8 cellular contexts compared by ENCODE assay signal in the genomic region with DNA sequence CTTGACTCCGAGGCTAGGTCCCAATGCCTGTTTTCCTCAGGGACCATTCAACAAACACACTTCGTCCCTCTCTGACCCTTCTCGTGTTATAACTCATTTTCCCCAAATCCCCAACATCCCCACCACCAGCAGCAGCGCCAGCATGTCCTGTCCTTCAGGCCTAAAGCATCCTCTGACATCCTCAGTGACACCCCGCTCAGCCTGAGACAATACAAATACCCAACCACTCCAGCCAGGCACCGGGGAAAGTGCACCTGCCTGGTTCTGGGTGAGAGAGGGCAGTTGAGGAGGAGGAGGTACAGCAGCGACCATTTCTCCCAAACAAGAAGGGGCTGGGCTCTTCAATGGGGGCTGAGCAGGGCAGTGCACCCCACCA. TPM values are rescaled to one million over a fixed set of nuclear protein-coding genes. Genes with fewer than 3 reads are reported as not detected.
DNase-seq lines count a peak whose midpoint lies in the region; TF ChIP-seq lines count a peak whose summit lies in the region.

No MANE protein-coding gene starts in this region.

- H3K36me3 ChIP-seq in PC-9 (ENCODE audit: low read depth) (no peaks in the 10 kb centered on the region), trophoblast cell (ENCODE audit: control insufficient read depth in 1 of 2, insufficient read depth in 2 of 2, low read length in 2 of 2) (no peaks in the 10 kb centered on the region)

- H3K9ac ChIP-seq in trophoblast cell (ENCODE audit: low read length): peak overlapping the region; percentile 59

- no peak for TF ChIP-seq CTCF in PC-9 (conservative IDR thresholded peaks at IDR 0.05)

- H3K18ac ChIP-seq in trophoblast cell (ENCODE audit: low read length): peak overlapping the region; percentile 73

- peak overlapping the region; percentile 43 for H2BK120ac ChIP-seq in trophoblast cell (ENCODE audit: insufficient read depth, low read length, poor library complexity)

- H3K9me3 ChIP-seq in PC-9 (ENCODE audit: insufficient read depth, low read depth) (no peaks in the 10 kb centered on the region), trophoblast cell (ENCODE audit: insufficient read depth, low read depth, low read length) (no peaks in the 10 kb centered on the region)

- 100% methylated on average over 2 of the region's 7 CpGs for WGBS in trophoblast cell (ENCODE audit: extremely low coverage, insufficient coverage, insufficient read length)

- H3K27ac ChIP-seq in PC-9: peak overlapping the region; percentile 66
- peak overlapping the region; percentile 100 for H3K27ac ChIP-seq in epithelial cell of prostate
- H3K27ac ChIP-seq in trophoblast cell (ENCODE audit: low read depth, low read length): peak overlapping the region; percentile 91

- peak overlapping the region; percentile 55 for H4K8ac ChIP-seq in trophoblast cell (ENCODE audit: low read depth, low read length)

- DNase-seq in DMS79 treated with DMSO at 0.1 percent for 48 hours (lab: John Stamatoyannopoulos, UW): peak; percentile 57
- no peak for DNase-seq in PC-9
- no peak for DNase-seq in epithelial cell of prostate (ENCODE audit: low read depth, low spot score)
- no peak for DNase-seq in trophoblast cell
- no peak for DNase-seq in AG08396 (ENCODE audit: low spot score)
- no peak for DNase-seq in cerebellar cortex (ENCODE audit: low spot score)
- no peak for DNase-seq in iPS-NIHi7 (ENCODE audit: extremely low spot score)
- no peak for DNase-seq in NK-92 treated with Interleukin-12 subunit alpha and Interleukin-12 subunit beta, amount 100 ng/mL, for 24 hours (lab: John Stamatoyannopoulos, UW)

- peak overlapping the region; percentile 73 for H2AK5ac ChIP-seq in trophoblast cell (ENCODE audit: low read length)

- H3K4me1 ChIP-seq in PC-9 (replicated peaks; ENCODE audit: insufficient read depth) (peaks cover 45% of the 10 kb centered on the region), trophoblast cell (ENCODE audit: control insufficient read depth in 1 of 2, insufficient read depth in 2 of 2, low read length in 2 of 2) (peaks cover 41 to 44% of the 10 kb centered on the region in 2 experiments)

- peak overlapping the region; percentile 53 for H3K14ac ChIP-seq in trophoblast cell (ENCODE audit: low read length)

- peak overlapping the region; percentile 29 for H3K4ac ChIP-seq in trophoblast cell (ENCODE audit: low read depth, low read length)

- H4K12ac ChIP-seq in trophoblast cell (ENCODE audit: low read depth, low read length): no peak overlapping the region

- H3K4me2 ChIP-seq in PC-9 (peak overlapping the region; percentile 99), trophoblast cell (ENCODE audit: low read length) (peak overlapping the region; percentile 70)

- CTCF ChIA-PET in PC-9 (lab: Charles Lee): no interaction called here

- no TSS peak for BruUV-seq in PC-9 (replicated peaks; lab: Mats Ljungman, UMichigan)

- intact Hi-C loops in PC-9 (cut with micrococcal nuclease; ENCODE audit: unreplicated experiment): no loop called here

- no peak overlapping the region for H3K23ac ChIP-seq in trophoblast cell (ENCODE audit: low read length)

- H4K91ac ChIP-seq in trophoblast cell (ENCODE audit: low read depth, low read length): peak overlapping the region; percentile 82

- H3K79me1 ChIP-seq in trophoblast cell (ENCODE audit: low read length): peaks cover 52% of the 10 kb centered on the region

- H3K27me3 ChIP-seq in PC-9 (ENCODE audit: insufficient read depth, low read depth): no peaks in the 10 kb centered on the region
- no peaks in the 10 kb centered on the region for H3K27me3 ChIP-seq in trophoblast cell (ENCODE audit: insufficient read depth, low read length)

- H2AFZ ChIP-seq in PC-9 (no peak overlapping the region), trophoblast cell (ENCODE audit: insufficient read depth, low read length, poor library complexity) (peak overlapping the region; percentile 50)

- H2BK12ac ChIP-seq in trophoblast cell (ENCODE audit: low read length): peak overlapping the region; percentile 44

- peak overlapping the region; percentile 66 for H2BK5ac ChIP-seq in trophoblast cell (ENCODE audit: low read depth, low read length, poor library complexity)

- H3F3A ChIP-seq in PC-9 (ENCODE audit: insufficient read depth, low read depth): peaks cover 46% of the 10 kb centered on the region

- POLR2A ChIA-PET in PC-9 (lab: Charles Lee; ENCODE audit: unreplicated experiment): interaction anchor here (0.7 kb wide), 1 partner anchor 1139 kb away, joined by 4 read pairs; no protein-coding TSS in a partner anchor

- H3K9me2 ChIP-seq in PC-9 (ENCODE audit: insufficient read depth): no peaks in the 10 kb centered on the region

- H3K4me3 ChIP-seq in PC-9: peak overlapping the region; percentile 51; the same call in 1 of the 2 replicates
- peak overlapping the region; percentile 26 for H3K4me3 ChIP-seq in trophoblast cell (ENCODE audit: low read depth, low read length)

- H4K20me1 ChIP-seq in PC-9 (ENCODE audit: insufficient read depth): peaks cover 30% of the 10 kb centered on the region

- H3K79me2 ChIP-seq in PC-9 (ENCODE audit: low read depth) (peaks cover 58% of the 10 kb centered on the region), trophoblast cell (ENCODE audit: control insufficient read depth, insufficient read depth, low read length, poor library complexity) (peaks cover 28% of the 10 kb centered on the region)

RNA-seq across cellular contexts. Expression of gene MNT, which starts 4.7 kb away (rescaled TPM):
- 60.7 and 72.3 TPM in 2 replicates for total RNA-seq in PC-9 (2021)
- 16.2 and 16.6 TPM in 2 replicates for polyA plus RNA-seq in trophoblast cell (2013)

RNA-seq across cellular contexts. Expression of gene SGSM2, which starts 58.9 kb away (rescaled TPM):
- 62.0 and 65.7 TPM in 2 replicates for total RNA-seq in PC-9 (2021)
- polyA plus RNA-seq in trophoblast cell (2013): 44.8 and 47.2 TPM in 2 replicates

RNA-seq across cellular contexts. Expression of gene TSR1, which starts 59.9 kb away (rescaled TPM):
- 42.3 and 42.5 TPM in 2 replicates for total RNA-seq in PC-9 (2021)
- 25.0 and 26.0 TPM in 2 replicates for polyA plus RNA-seq in trophoblast cell (2013)
